8 cellular contexts compared by ENCODE assay signal in genomic region chr3:157130138-157130880, GRCh38. TPM values are rescaled to one million over a fixed set of nuclear protein-coding genes. Genes with fewer than 3 reads are reported as not detected.
DNase-seq lines count a peak whose midpoint lies in the region; ATAC-seq and TF ChIP-seq lines count a peak whose summit lies in the region.

No MANE protein-coding gene starts in this region.

- H3K27ac Mint-ChIP-seq in CD14-positive monocyte (peak overlapping the region in 6 of 7 donors; percentile 13 to 57 (median 46)), T-cell (peak overlapping the region; percentile 96 to 98)

- H3K36me3 Mint-ChIP-seq in CD14-positive monocyte (peaks cover 0 to 9% of the 10 kb centered on the region in 2 donors), T-cell (peaks cover 3% of the 10 kb centered on the region)

- DNase-seq in CD14-positive monocyte (ENCODE audit: low spot score) (peak; percentile 78), KBM-7 (peak; percentile 39), T-cell (peak; percentile 60 to 88 (median 80)), amniotic epithelial cell (ENCODE audit: low read depth) (peak; percentile 65), iPS DF 6.9 (ENCODE audit: low read depth, low spot score) (peak; percentile 37)

- H3K4me2 ChIP-seq in skeletal muscle satellite cell (ENCODE audit: low read length), result peak overlapping the region; percentile 49

- intact Hi-C loops in CD14-positive monocyte (cut with micrococcal nuclease), result loop anchor here (5.0 to 10.0 kb wide), 3 partner anchors 296 to 978 kb away; partner anchors contain the start of gene TIPARP (in 1 of the 2)

- H3K9ac ChIP-seq in skeletal muscle satellite cell (ENCODE audit: low read depth, low read length), result peak overlapping the region; percentile 76

- H3K9me3 ChIP-seq in iPS DF 6.9 (ENCODE audit: control insufficient read depth, insufficient read depth, low read length) (no peaks in the 10 kb centered on the region), skeletal muscle satellite cell (replicated peaks; ENCODE audit: low read length) (no peaks in the 10 kb centered on the region)

- H3K27me3 Mint-ChIP-seq in CD14-positive monocyte (ENCODE audit: low read depth in 3 of 3) (peaks cover 0 to 2% (median 1%) of the 10 kb centered on the region in 3 donors), T-cell (no peaks in the 10 kb centered on the region)

- no peaks in the 10 kb centered on the region for H3K9me3 Mint-ChIP-seq in CD14-positive monocyte
- no peaks in the 10 kb centered on the region for H3K9me3 Mint-ChIP-seq in T-cell

- no peaks in the 10 kb centered on the region for H3K36me3 ChIP-seq in iPS DF 6.9 (ENCODE audit: control insufficient read depth, insufficient read depth, low read length)
- H3K36me3 ChIP-seq in skeletal muscle satellite cell (ENCODE audit: insufficient read depth, low read length), result no peaks in the 10 kb centered on the region

- CTCF ChIA-PET in T-cell (lab: Charles Lee), result interaction anchor here (0.5 to 2.4 kb wide), 20 partner anchors 8 to 981 kb away, joined by 3 to 11 read pairs (median 3); no protein-coding TSS in a partner anchor

- H3K4me3 ChIP-seq in iPS DF 6.9 (ENCODE audit: low read length) (no peak overlapping the region), skeletal muscle satellite cell (ENCODE audit: low read length) (peak overlapping the region; percentile 26)

- ATAC-seq in T-cell (replicated peaks in 1 of 4) (peak; percentile 74 to 77 (median 75)), GM18858 (IDR thresholded peaks at IDR 0.05; ENCODE audit: unreplicated experiment) (no peak), GM19467 (IDR thresholded peaks at IDR 0.05; ENCODE audit: unreplicated experiment) (no peak)

- in situ Hi-C loops in KBM-7 (cut with MboI; ENCODE audit: low pct_unique_long_range_greater_than_20kb, low sequenced_read_pairs), result no loop called here

- POLR2A ChIA-PET in T-cell (lab: Charles Lee), result interaction anchor here (1.4 to 2.2 kb wide), 4 partner anchors 29 to 575 kb away, joined by 3 to 12 read pairs (median 4); partner anchors contain the start of genes CCNL1 (in 1 of the 2) and SSR3 (in 1 of the 2)

- H3K27me3 ChIP-seq in iPS DF 6.9 (ENCODE audit: control insufficient read depth, insufficient read depth, low read length) (no peaks in the 10 kb centered on the region), skeletal muscle satellite cell (ENCODE audit: control insufficient read depth, insufficient read depth, low read length) (no peaks in the 10 kb centered on the region)

- TF ChIP-seq CTCF in CD14-positive monocyte (IDR thresholded peaks at IDR 0.05), result peak; percentile 78

- H3K4me1 Mint-ChIP-seq in CD14-positive monocyte (peaks cover 30% of the 10 kb centered on the region), T-cell (peaks cover 60 to 75% (median 72%) of the 10 kb centered on the region in 3 donors)

- peak overlapping the region in 1 of 2 donors; percentile 21 for H3K4me3 Mint-ChIP-seq in CD14-positive monocyte
- peak overlapping the region; percentile 61 to 67 (median 66) for H3K4me3 Mint-ChIP-seq in T-cell

- WGBS in iPS DF 6.9 (ENCODE audit: insufficient coverage, insufficient read length), result no CpG with 5 or more reads among the region's 24 CpGs

- no peak overlapping the region for H3K27ac ChIP-seq in iPS DF 6.9 (ENCODE audit: low read length)

- peaks cover 6% of the 10 kb centered on the region for H3K4me1 ChIP-seq in iPS DF 6.9 (ENCODE audit: control insufficient read depth, insufficient read depth, low read length)
- peaks cover 100% of the 10 kb centered on the region for H3K4me1 ChIP-seq in skeletal muscle satellite cell (ENCODE audit: control insufficient read depth, insufficient read depth, low read length)

RNA-seq across cellular contexts. Expression of gene CCNL1, which starts 29.6 kb away (rescaled TPM):
- 10 to 100 TPM; 32.0 to 42.3 TPM for polyA plus RNA-seq in CD14-positive monocyte
- total RNA-seq in T-cell, result 1,000 to 10,000 TPM in 2 of 5 donors, 100 to 1,000 TPM in 3; 271 to 1,140 (median 276) TPM
- total RNA-seq in skeletal muscle satellite cell (2012; rRNA removed), result 119 and 126 TPM in 2 replicates

Comparison
In these comparisons a context has a peak if more than half of its experiments do, and no peak if none do; other contexts are left out.
1. ATAC-seq: peak in T-cell (4 of 4); none in GM18858 (single experiment) and GM19467 (single experiment).
2. Peak in every context shown above with its lines, with median percentiles within 50 percentile points of each other: DNase-seq.